ENCODE assay signal across 1 cellular context in the genomic region with DNA sequence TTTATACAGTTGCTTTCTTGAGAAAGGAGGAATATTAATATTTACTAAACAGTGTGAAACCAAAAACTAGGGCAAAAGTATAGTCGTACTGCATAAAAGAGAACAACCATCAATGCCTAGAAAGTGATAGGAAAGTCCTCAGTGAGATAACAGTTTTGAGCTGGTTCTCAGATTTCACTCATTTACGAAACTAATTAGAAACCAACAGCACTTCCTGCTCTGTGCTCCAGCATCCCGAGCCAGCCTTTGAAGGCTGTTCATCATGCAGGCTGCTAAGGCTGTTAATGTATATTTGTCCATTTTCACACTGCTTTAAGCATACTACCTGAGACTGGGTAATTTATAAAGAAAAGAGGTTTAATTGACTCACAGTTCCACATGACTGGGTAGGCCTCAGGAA.
TF ChIP-seq lines count a peak whose summit lies in the region.

No MANE protein-coding gene starts in this region.

TF ChIP-seq in GM12878, 131 proteins besides CTCF, POLR2A, EP300 and RAD21:
- TF ChIP-seq, protein P1, sequence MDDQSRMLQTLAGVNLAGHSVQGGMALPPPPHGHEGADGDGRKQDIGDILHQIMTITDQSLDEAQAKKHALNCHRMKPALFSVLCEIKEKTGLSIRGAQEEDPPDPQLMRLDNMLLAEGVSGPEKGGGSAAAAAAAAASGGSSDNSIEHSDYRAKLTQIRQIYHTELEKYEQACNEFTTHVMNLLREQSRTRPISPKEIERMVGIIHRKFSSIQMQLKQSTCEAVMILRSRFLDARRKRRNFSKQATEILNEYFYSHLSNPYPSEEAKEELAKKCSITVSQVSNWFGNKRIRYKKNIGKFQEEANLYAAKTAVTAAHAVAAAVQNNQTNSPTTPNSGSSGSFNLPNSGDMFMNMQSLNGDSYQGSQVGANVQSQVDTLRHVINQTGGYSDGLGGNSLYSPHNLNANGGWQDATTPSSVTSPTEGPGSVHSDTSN (IDR thresholded peaks at IDR 0.05; ENCODE audit: insufficient replicate concordance, low read depth, low read length) = no peak
- TF ChIP-seq KLF5 (IDR thresholded peaks at IDR 0.05; ENCODE audit: partially characterized antibody) = no peak
- no peak for TF ChIP-seq IKZF1 (conservative IDR thresholded peaks at IDR 0.05)
